ENCODE assay signal across 18 cellular contexts in genomic region chr6:81491486-81492101, GRCh38.
"Had no signal": no experiment of that assay in that cellular context is flagged by ENCODE, and none has a peak within 500 bp of the region (broad histone marks: within the 10 kb centered on the region; RNA-seq: fewer than 3 reads in every experiment).

No MANE protein-coding gene starts in this region.

- ATAC-seq: esophagus mucosa, gastroesophageal sphincter, left ventricle myocardium superior had no signal

- H3K79me2 ChIP-seq: parathyroid adenoma had no signal

- H3K36me3 ChIP-seq: gastroesophageal sphincter, prostate gland, sigmoid colon, thyroid gland, uterus had no signal

- H3K4me3 ChIP-seq: gastroesophageal sphincter, prostate gland, sigmoid colon, skin epidermis, thyroid gland, uterus had no signal

- H3K9ac ChIP-seq: parathyroid adenoma had no signal

- H3K9me3 ChIP-seq: gastroesophageal sphincter, prostate gland, sigmoid colon, thyroid gland, uterus had no signal

- H3K4me1 ChIP-seq: gastroesophageal sphincter, parathyroid adenoma, prostate gland, sigmoid colon, uterus had no signal

- H3K27ac ChIP-seq: gastroesophageal sphincter, parathyroid adenoma, prostate gland, sigmoid colon, skin epidermis had no signal

- H3K27me3 ChIP-seq: gastroesophageal sphincter, sigmoid colon, thyroid gland, uterus had no signal

- DNase-seq: effector memory CD4-positive, alpha-beta T cell; glutamatergic neuron; immature natural killer cell; left ventricle myocardium superior; mesendoderm; naive B cell; occipital lobe; sigmoid colon; stimulated activated CD4-positive, alpha-beta T cell treated with anti-CD3 and anti-CD28 coated beads, Interleukin-12 subunit alpha, Interleukin-12 subunit beta, amount 100 ng/mL, for 4 hours; stimulated activated naive CD4-positive, alpha-beta T cell treated with Interleukin-2 at 50 U/mL for 16 hours; thyroid gland; uterus had no signal

- FAIRE-seq: keratinocyte had no signal

- H2AFZ ChIP-seq: parathyroid adenoma had no signal
